1 cellular context compared by ENCODE assay signal in genomic region chr6:41027799-41028617, GRCh38.
TF ChIP-seq lines count a peak whose summit lies in the region.

No MANE protein-coding gene starts in this region.

TF ChIP-seq in HepG2, 621 proteins besides CTCF, POLR2A, EP300 and RAD21 (continued from another document and continues in another):
- TF ChIP-seq ZNF280D (CRISPR knock-in tag; IDR thresholded peaks at IDR 0.05) (0 out of 2 replicates have a peak, but pooled peaks have one; percentile 40), DZIP1 (CRISPR knock-in tag; IDR thresholded peaks at IDR 0.05) (peak; percentile 94; the same call in 1 of the 2 replicates), EEA1 (CRISPR knock-in tag; IDR thresholded peaks at IDR 0.05; ENCODE audit: borderline replicate concordance) (peak; percentile 33; the same call in 1 of the 2 replicates), ZNF639 (CRISPR knock-in tag; conservative IDR thresholded peaks at IDR 0.05) (no peak), HDAC2 (CRISPR knock-in tag; IDR thresholded peaks at IDR 0.05) (peak; percentile 41; the same call in 1 of the 2 replicates), KLF9 (CRISPR knock-in tag; IDR thresholded peaks at IDR 0.05; ENCODE audit: low read depth) (no peak), RBM39 (IDR thresholded peaks at IDR 0.05; ENCODE audit: low read depth, low read length, poor library complexity, severe bottlenecking) (peak; percentile 83), TCF12 (IDR thresholded peaks at IDR 0.05) (no peak), TCF12 (CRISPR knock-in tag; IDR thresholded peaks at IDR 0.05) (no peak; the same call in 1 of the 2 replicates), DRAP1 (CRISPR knock-in tag; IDR thresholded peaks at IDR 0.05) (no peak), MLXIP (CRISPR knock-in tag; IDR thresholded peaks at IDR 0.05; ENCODE audit: borderline replicate concordance) (no peak), ZNF766 (CRISPR knock-in tag; IDR thresholded peaks at IDR 0.05; ENCODE audit: borderline replicate concordance) (peak; percentile 39; the same call in 1 of the 2 replicates), PAWR (CRISPR knock-in tag; IDR thresholded peaks at IDR 0.05; ENCODE audit: borderline replicate concordance) (no peak), ATRX (CRISPR knock-in tag; IDR thresholded peaks at IDR 0.05; ENCODE audit: borderline replicate concordance) (no peak), NCOR1 (IDR thresholded peaks at IDR 0.05; ENCODE audit: borderline replicate concordance, low read length) (no peak), ZNF18 (CRISPR knock-in tag; IDR thresholded peaks at IDR 0.05; ENCODE audit: insufficient replicate concordance) (no peak), MLLT10 (CRISPR knock-in tag; IDR thresholded peaks at IDR 0.05) (no peak), ZNF556 (CRISPR knock-in tag; IDR thresholded peaks at IDR 0.05; ENCODE audit: borderline replicate concordance) (no peak; the same call in 1 of the 2 replicates), ZNF549 (CRISPR knock-in tag; IDR thresholded peaks at IDR 0.05) (no peak), JUNB (CRISPR knock-in tag; IDR thresholded peaks at IDR 0.05; ENCODE audit: borderline replicate concordance) (no peak), ZNF318 (CRISPR knock-in tag; IDR thresholded peaks at IDR 0.05) (0 out of 2 replicates have a peak, but pooled peaks have one; percentile 61), ZSCAN9 (CRISPR knock-in tag; IDR thresholded peaks at IDR 0.05; ENCODE audit: borderline replicate concordance) (no peak), ZFYVE20 (CRISPR knock-in tag; IDR thresholded peaks at IDR 0.05; ENCODE audit: borderline replicate concordance, low read depth) (0 out of 2 replicates have a peak, but pooled peaks have one; percentile 47), CBX5 (CRISPR knock-in tag; IDR thresholded peaks at IDR 0.05; ENCODE audit: borderline replicate concordance) (peak; percentile 50; the same call in 1 of the 2 replicates), HNRNPLL (IDR thresholded peaks at IDR 0.05; ENCODE audit: low read depth, low read length, poor library complexity, severe bottlenecking) (peak; percentile 62)
